ENCODE assay signal across 8 cellular contexts in the genomic region with DNA sequence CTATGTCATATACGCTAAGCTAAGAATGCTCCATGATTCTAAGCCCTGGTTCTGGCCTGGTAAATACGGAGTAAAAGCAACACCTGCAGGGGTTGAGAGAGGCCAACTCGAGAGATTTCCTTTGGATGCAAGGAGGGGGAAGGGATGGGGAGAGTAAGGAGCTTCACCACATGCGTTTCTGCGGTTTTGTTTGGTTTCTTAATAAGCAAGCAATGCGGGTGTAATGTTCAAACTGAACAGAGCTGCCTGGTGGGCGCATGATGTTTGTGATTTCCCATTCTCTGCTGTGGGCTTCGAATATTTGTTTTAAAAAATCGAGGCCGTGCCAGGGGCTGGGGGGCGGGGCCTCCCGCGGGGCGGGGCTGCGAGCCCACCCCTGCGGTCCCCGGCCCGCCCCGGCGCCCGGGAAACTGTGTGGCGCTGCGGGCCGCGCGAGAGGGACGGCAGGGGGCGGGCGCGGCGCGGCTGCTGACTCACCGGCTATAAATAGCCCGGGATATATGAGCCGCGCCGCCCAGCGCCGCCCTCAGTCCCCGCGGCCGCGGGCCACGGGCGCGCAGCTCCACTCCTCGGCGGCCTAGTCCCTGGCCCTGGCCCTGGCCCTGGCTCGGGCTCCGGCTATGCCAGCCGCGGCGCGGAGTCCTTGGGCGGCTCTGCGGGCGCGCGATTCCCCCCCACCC. TPM values are rescaled to one million over a fixed set of nuclear protein-coding genes. Genes with fewer than 3 reads are reported as not detected.
DNase-seq lines count a peak whose midpoint lies in the region; ATAC-seq, FAIRE-seq and TF ChIP-seq lines count a peak whose summit lies in the region.

No MANE protein-coding gene starts in this region.

- TF ChIP-seq CTCF in natural killer cell (IDR thresholded peaks at IDR 0.05): peak; percentile 26

- no peaks in the 10 kb centered on the region for H3K9me3 ChIP-seq in CD4-positive, alpha-beta memory T cell (ENCODE audit: control insufficient read depth in 1 of 2, low read length in 2 of 2)

- no peaks in the 10 kb centered on the region for H3K36me3 Mint-ChIP-seq in CD4-positive, alpha-beta memory T cell
- H3K36me3 Mint-ChIP-seq in activated T-helper 17 cell treated with anti-CD3 and anti-CD28 coated beads, Interleukin-2, amount 50 U/mL, for 72 hours (ENCODE audit: low read depth): peaks cover 42% of the 10 kb centered on the region
- no peaks in the 10 kb centered on the region for H3K36me3 Mint-ChIP-seq in natural killer cell
- H3K36me3 Mint-ChIP-seq in stimulated activated memory B cell treated with anti-CD40 and anti-IgM and Interleukin-4, amounts not matched to agents 10 μg/mL and 1 μg/mL and 100 μg/mL, for 72 hours: peaks cover 14% of the 10 kb centered on the region

- ATAC-seq in GM19467 (IDR thresholded peaks at IDR 0.05; ENCODE audit: unreplicated experiment) (peak; percentile 38), natural killer cell (peak; percentile 43 to 76 (median 66))
- peak; percentile 60 for ATAC-seq in activated T-helper 17 cell treated with anti-CD3 and anti-CD28 coated beads, Interleukin-2, amount 50 U/mL, for 72 hours (replicated peaks)
- ATAC-seq in stimulated activated memory B cell treated with anti-CD40 and anti-IgM and Interleukin-4, amounts not matched to agents 10 μg/mL and 1 μg/mL and 100 μg/mL, for 72 hours: peak; percentile 79

- peak overlapping the region; percentile 22 to 79 (median 64) for H3K4me3 Mint-ChIP-seq in CD4-positive, alpha-beta memory T cell
- peak overlapping the region; percentile 63 for H3K4me3 Mint-ChIP-seq in activated T-helper 17 cell treated with anti-CD3 and anti-CD28 coated beads, Interleukin-2, amount 50 U/mL, for 72 hours
- peak overlapping the region; percentile 79 for H3K4me3 Mint-ChIP-seq in natural killer cell
- H3K4me3 Mint-ChIP-seq in stimulated activated memory B cell treated with anti-CD40 and anti-IgM and Interleukin-4, amounts not matched to agents 10 μg/mL and 1 μg/mL and 100 μg/mL, for 72 hours: peak overlapping the region; percentile 81

- CTCF ChIA-PET in CD4-positive, alpha-beta memory T cell (lab: Charles Lee; ENCODE audit: partially characterized antibody): interaction anchor here (0.8 to 6.8 kb wide), 15 partner anchors 13 to 95 kb away, joined by 3 to 81 read pairs (median 7); partner anchors contain the start of gene SAE1

- peaks cover 41% of the 10 kb centered on the region for H3K4me1 ChIP-seq in CD4-positive, alpha-beta memory T cell (ENCODE audit: insufficient read depth, low read length)

- H3K9me3 Mint-ChIP-seq in CD4-positive, alpha-beta memory T cell: no peaks in the 10 kb centered on the region
- no peaks in the 10 kb centered on the region for H3K9me3 Mint-ChIP-seq in activated T-helper 17 cell treated with anti-CD3 and anti-CD28 coated beads, Interleukin-2, amount 50 U/mL, for 72 hours
- no peaks in the 10 kb centered on the region for H3K9me3 Mint-ChIP-seq in natural killer cell
- no peaks in the 10 kb centered on the region for H3K9me3 Mint-ChIP-seq in stimulated activated memory B cell treated with anti-CD40 and anti-IgM and Interleukin-4, amounts not matched to agents 10 μg/mL and 1 μg/mL and 100 μg/mL, for 72 hours

- peak overlapping the region; percentile 80 for H3K27ac ChIP-seq in CD4-positive, alpha-beta memory T cell (ENCODE audit: low read depth, low read length)

- H3K4me1 Mint-ChIP-seq in CD4-positive, alpha-beta memory T cell: peaks cover 5 to 20% (median 11%) of the 10 kb centered on the region in 4 donors
- H3K4me1 Mint-ChIP-seq in activated T-helper 17 cell treated with anti-CD3 and anti-CD28 coated beads, Interleukin-2, amount 50 U/mL, for 72 hours: peaks cover 4% of the 10 kb centered on the region
- peaks cover 6 to 18% of the 10 kb centered on the region in 2 donors for H3K4me1 Mint-ChIP-seq in natural killer cell
- H3K4me1 Mint-ChIP-seq in stimulated activated memory B cell treated with anti-CD40 and anti-IgM and Interleukin-4, amounts not matched to agents 10 μg/mL and 1 μg/mL and 100 μg/mL, for 72 hours: peaks cover 16% of the 10 kb centered on the region

- peak overlapping the region; percentile 74 to 96 (median 89) for H3K27ac Mint-ChIP-seq in CD4-positive, alpha-beta memory T cell
- peak overlapping the region; percentile 71 for H3K27ac Mint-ChIP-seq in activated T-helper 17 cell treated with anti-CD3 and anti-CD28 coated beads, Interleukin-2, amount 50 U/mL, for 72 hours
- H3K27ac Mint-ChIP-seq in natural killer cell: no peak overlapping the region
- peak overlapping the region; percentile 35 for H3K27ac Mint-ChIP-seq in stimulated activated memory B cell treated with anti-CD40 and anti-IgM and Interleukin-4, amounts not matched to agents 10 μg/mL and 1 μg/mL and 100 μg/mL, for 72 hours

- no peaks in the 10 kb centered on the region for H3K27me3 ChIP-seq in CD4-positive, alpha-beta memory T cell (ENCODE audit: insufficient read depth, low read length)

- H3K4me3 ChIP-seq in CD4-positive, alpha-beta memory T cell (ENCODE audit: low read length in 2 of 2): peak overlapping the region in 1 of 2 donors; percentile 52

- POLR2A ChIA-PET in CD4-positive, alpha-beta memory T cell (lab: Charles Lee; ENCODE audit: partially characterized antibody): interaction anchor here (0.6 to 6.3 kb wide), 27 partner anchors 8 to 438 kb away, joined by 3 to 156 read pairs (median 7); partner anchors contain the start of genes CCDC9, INAFM1, KPTN and SAE1

- no peaks in the 10 kb centered on the region for H3K27me3 Mint-ChIP-seq in CD4-positive, alpha-beta memory T cell
- no peaks in the 10 kb centered on the region for H3K27me3 Mint-ChIP-seq in activated T-helper 17 cell treated with anti-CD3 and anti-CD28 coated beads, Interleukin-2, amount 50 U/mL, for 72 hours
- no peaks in the 10 kb centered on the region for H3K27me3 Mint-ChIP-seq in natural killer cell (ENCODE audit: low read depth in 2 of 2)
- no peaks in the 10 kb centered on the region for H3K27me3 Mint-ChIP-seq in stimulated activated memory B cell treated with anti-CD40 and anti-IgM and Interleukin-4, amounts not matched to agents 10 μg/mL and 1 μg/mL and 100 μg/mL, for 72 hours

- TF ChIP-seq EP300 in Ishikawa (IDR thresholded peaks at IDR 0.05; ENCODE audit: borderline replicate concordance): no peak

- FAIRE-seq in RCC 7860 (lab: Jason Lieb, UNC): no peak

- TF ChIP-seq RAD21 in Ishikawa (IDR thresholded peaks at IDR 0.05; ENCODE audit: low read depth): no peak

- peaks cover 7% of the 10 kb centered on the region for H3K36me3 ChIP-seq in CD4-positive, alpha-beta memory T cell (ENCODE audit: insufficient read depth, low read length)

- intact Hi-C loops in CD4-positive, alpha-beta memory T cell (cut with micrococcal nuclease): loop anchor here (1.0 to 5.0 kb wide), 4 partner anchors 16 to 69 kb away; no protein-coding TSS in a partner anchor
- intact Hi-C loops in natural killer cell (cut with micrococcal nuclease): loop anchor here (5.0 kb wide), 3 partner anchors 46 to 114 kb away; partner anchors contain the start of genes INAFM1 and ZC3H4

- DNase-seq in CD4-positive, alpha-beta memory T cell: peak; percentile 83 to 87 (median 84)
- peak; percentile 70 for DNase-seq in RCC 7860 (ENCODE audit: low spot score)
- DNase-seq in fibroblast of peridontal ligament (ENCODE audit: extremely low read depth): peak; percentile 81
- DNase-seq in natural killer cell: peak; percentile 95

TF ChIP-seq in Ishikawa, 13 proteins besides CTCF, POLR2A, EP300 and RAD21:
- TF ChIP-seq TEAD4 (IDR thresholded peaks at IDR 0.05): peak; percentile 9; the same call in 1 of the 2 replicates
- no peak for TF ChIP-seq CREB1 (IDR thresholded peaks at IDR 0.05; ENCODE audit: low read depth)
- peak; percentile 61; the same call in 1 of the 2 replicates for TF ChIP-seq TAF1 (IDR thresholded peaks at IDR 0.05; ENCODE audit: low read depth)
- TF ChIP-seq YY1 (IDR thresholded peaks at IDR 0.05; ENCODE audit: low read depth): 0 out of 2 replicates have a peak, but pooled peaks have one; percentile 21
- TF ChIP-seq NFIC (IDR thresholded peaks at IDR 0.05): peak; percentile 33

RNA-seq across cellular contexts. Expression of gene BBC3, which starts 5.1 kb away (rescaled TPM):
- total RNA-seq in CD4-positive, alpha-beta memory T cell: 10 to 100 TPM; 31.9 to 32.2 TPM
- 1 to 10 TPM; 3.7 to 8.0 TPM for polyA plus RNA-seq in CD4-positive, alpha-beta memory T cell
- 10 to 100 TPM; 18.7 to 41.9 TPM for total RNA-seq in activated T-helper 17 cell treated with anti-CD3 and anti-CD28 coated beads, Interleukin-2, amount 50 U/mL, for 72 hours
- total RNA-seq in natural killer cell: 10 to 100 TPM; 39.9 to 45.1 (median 43.9) TPM

RNA-seq across cellular contexts. Expression of gene CCDC9, which starts 30.4 kb away (rescaled TPM):
- total RNA-seq in CD4-positive, alpha-beta memory T cell: 10 to 100 TPM; 39.5 to 40.4 TPM
- 10 to 100 TPM in 1 of 2 donors, 1 to 10 TPM in 1; 4.6 to 11.9 TPM for polyA plus RNA-seq in CD4-positive, alpha-beta memory T cell
- 10 to 100 TPM; 38.9 to 44.6 TPM for total RNA-seq in activated T-helper 17 cell treated with anti-CD3 and anti-CD28 coated beads, Interleukin-2, amount 50 U/mL, for 72 hours
- 10 to 100 TPM; 49.6 to 55.8 (median 55.4) TPM for total RNA-seq in natural killer cell

RNA-seq across cellular contexts. Expression of gene INAFM1, which starts 48.8 kb away (rescaled TPM):
- 10 to 100 TPM; 15.1 to 16.7 TPM for total RNA-seq in CD4-positive, alpha-beta memory T cell
- 1 to 10 TPM; 1.8 to 1.9 TPM for polyA plus RNA-seq in CD4-positive, alpha-beta memory T cell
- 10 to 100 TPM; 12.9 to 21.6 TPM for total RNA-seq in activated T-helper 17 cell treated with anti-CD3 and anti-CD28 coated beads, Interleukin-2, amount 50 U/mL, for 72 hours
- total RNA-seq in natural killer cell: 10 to 100 TPM in 1 of 3 donors, 1 to 10 TPM in 2; 9.1 to 10.3 (median 9.5) TPM

Comparison
In these comparisons a context has a peak if more than half of its experiments do, and no peak if none do; other contexts are left out.
1. H3K27ac Mint-ChIP-seq: peak in CD4-positive, alpha-beta memory T cell (7 of 7), activated T-helper 17 cell treated with anti-CD3 and anti-CD28 coated beads, Interleukin-2, amount 50 U/mL, for 72 hours (single experiment) and stimulated activated memory B cell treated with anti-CD40 and anti-IgM and Interleukin-4, amounts not matched to agents 10 μg/mL and 1 μg/mL and 100 μg/mL, for 72 hours (single experiment); none in natural killer cell (0 of 2).
2. Peak in every context shown above with its lines, with median percentiles within 50 percentile points of each other: DNase-seq, H3K4me3 Mint-ChIP-seq and ATAC-seq.